2 cellular contexts compared by ENCODE assay signal in genomic region chr12:89704457-89704856, GRCh38.
A peak's percentile ranks its signal among the peaks of the same experiment; 100 is the strongest.
TF ChIP-seq lines count a peak whose summit lies in the region.

No MANE protein-coding gene starts in this region.

TF ChIP-seq in HEK293, 187 proteins besides CTCF, POLR2A, EP300 and RAD21:
- peak; percentile 19; the same call in 1 of the 2 replicates for TF ChIP-seq ATF2 (tag by site-specific recombination; IDR thresholded peaks at IDR 0.05; ENCODE audit: low read depth)
- peak; percentile 86 for TF ChIP-seq ZNF362 (tag by site-specific recombination; IDR thresholded peaks at IDR 0.05)
- peak; percentile 88 for TF ChIP-seq PRDM6 (tag by site-specific recombination; IDR thresholded peaks at IDR 0.05)
- TF ChIP-seq ZNF23 (tag by site-specific recombination; IDR thresholded peaks at IDR 0.05; ENCODE audit: borderline replicate concordance): no peak

TF ChIP-seq in GM12878, 131 proteins besides CTCF, POLR2A, EP300 and RAD21:
- TF ChIP-seq FOS (IDR thresholded peaks at IDR 0.05; ENCODE audit: borderline replicate concordance, extremely low read depth, insufficient read length) (no peak), SREBF2 (IDR thresholded peaks at IDR 0.05; ENCODE audit: low read length) (no peak), PRDM15 (CRISPR knock-in tag; IDR thresholded peaks at IDR 0.05) (no peak), ZNF592 (IDR thresholded peaks at IDR 0.05) (no peak), YBX1 (IDR thresholded peaks at IDR 0.05) (no peak), MEF2B (IDR thresholded peaks at IDR 0.05; ENCODE audit: partially characterized antibody, poor library complexity, severe bottlenecking) (no peak), ATF2 (IDR thresholded peaks at IDR 0.05; ENCODE audit: low read length) (0 out of 2 replicates have a peak, but pooled peaks have one; percentile 35), ATF7 (IDR thresholded peaks at IDR 0.05; ENCODE audit: low read depth) (peak; percentile 83)
